10 cellular contexts compared by ENCODE assay signal in the genomic region with DNA sequence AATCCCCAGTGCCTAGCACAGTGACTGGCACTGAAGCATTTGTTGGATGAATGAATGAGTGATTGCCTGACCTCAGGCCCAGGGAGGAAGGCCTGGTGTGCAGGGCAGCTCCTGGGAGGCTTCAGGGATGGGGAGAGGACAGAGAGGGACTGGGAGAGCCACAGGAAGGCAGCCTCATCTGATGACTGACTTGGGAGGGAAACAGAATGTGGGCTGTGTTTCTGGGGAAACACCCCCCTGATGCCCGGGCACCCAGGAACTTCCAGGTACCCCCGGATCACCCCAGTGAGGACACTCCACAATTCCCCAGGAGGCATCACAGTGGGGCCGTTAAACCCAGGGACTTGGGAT.
A peak's percentile ranks its signal among the peaks of the same experiment; 100 is the strongest.
DNase-seq lines count a peak whose midpoint lies in the region; ATAC-seq, FAIRE-seq and TF ChIP-seq lines count a peak whose summit lies in the region.
"Had no signal": no experiment of that assay in that cellular context is flagged by ENCODE, and none has a peak within 500 bp of the region (broad histone marks: within the 10 kb centered on the region; RNA-seq: fewer than 3 reads in every experiment).

No MANE protein-coding gene starts in this region.

- no peak overlapping the region for H3K27ac Mint-ChIP-seq in H9
- H3K27ac Mint-ChIP-seq in activated T-helper 1 cell treated with anti-CD3 and anti-CD28 coated beads, Interleukin-12 subunit alpha, Interleukin-12 subunit beta, Interleukin-2, Interleukin-4 antibody, amounts not matched to agents 30 ng/mL and 10 ng/mL and 1 ng/mL, durations not matched to agents 14 hours and 24 hours and 36 hours: peak overlapping the region; percentile 98

- H2BK15ac ChIP-seq in H9 (ENCODE audit: low read depth, low read length): no peak overlapping the region

- H4K91ac ChIP-seq in H9 (ENCODE audit: insufficient read length, low read depth, low read length): no peak overlapping the region

- no peaks in the 10 kb centered on the region for H3K36me3 ChIP-seq in keratinocyte (ENCODE audit: control insufficient read depth in 2 of 2, extremely low read depth in 1 of 2, insufficient read depth in 2 of 2, low read length in 2 of 2)
- H3K36me3 ChIP-seq in small intestine (ENCODE audit: control insufficient read depth in 2 of 2, insufficient read depth in 2 of 2, low read length in 2 of 2): no peaks in the 10 kb centered on the region

- H3K27me3 ChIP-seq in H9 (ENCODE audit: insufficient read depth, low read length) (peaks cover 14% of the 10 kb centered on the region; the same call in 1 of the 2 replicates), keratinocyte (ENCODE audit: control insufficient read depth, extremely low read depth, insufficient read depth, low read length) (no peaks in the 10 kb centered on the region), small intestine (ENCODE audit: control insufficient read depth in 2 of 2, insufficient read depth in 2 of 2, low read length in 2 of 2) (no peaks in the 10 kb centered on the region)

- no peaks in the 10 kb centered on the region for H4K20me1 ChIP-seq in H9 (ENCODE audit: control insufficient read depth, insufficient read depth, insufficient read length)
- H4K20me1 ChIP-seq in keratinocyte (ENCODE audit: control insufficient read depth, extremely low read depth, insufficient read depth, low read length): no peaks in the 10 kb centered on the region

- H3T11ph ChIP-seq in H9 (ENCODE audit: low read length): no peak overlapping the region

- no peak overlapping the region for H4K5ac ChIP-seq in H9 (ENCODE audit: insufficient read length, low read depth, low read length)

- no peak for DNase-seq in H9
- no peak for DNase-seq in activated T-helper 1 cell treated with anti-CD3 and anti-CD28 coated beads, Interleukin-12 subunit alpha, Interleukin-12 subunit beta, Interleukin-2, Interleukin-4 antibody, amounts not matched to agents 30 ng/mL and 10 ng/mL and 1 ng/mL, durations not matched to agents 14 hours and 24 hours and 36 hours (ENCODE audit: low spot score)
- DNase-seq in keratinocyte (ENCODE audit: low read depth, low spot score): no peak
- DNase-seq in small intestine: no peak
- no peak for DNase-seq in NCI-H526 treated with DMSO at 0.1 percent for 48 hours (lab: John Stamatoyannopoulos, UW)
- DNase-seq in D341Med (ENCODE audit: low spot score): no peak
- DNase-seq: NCI-H2081 had no signal

- peaks cover 46 to 62% of the 10 kb centered on the region in 2 experiments for H3K4me1 Mint-ChIP-seq in H9
- peaks cover 60% of the 10 kb centered on the region for H3K4me1 Mint-ChIP-seq in activated T-helper 1 cell treated with anti-CD3 and anti-CD28 coated beads, Interleukin-12 subunit alpha, Interleukin-12 subunit beta, Interleukin-2, Interleukin-4 antibody, amounts not matched to agents 30 ng/mL and 10 ng/mL and 1 ng/mL, durations not matched to agents 14 hours and 24 hours and 36 hours (ENCODE audit: low read depth)

- H3K27me3 Mint-ChIP-seq in H9 (ENCODE audit: low read depth): peaks cover 84% of the 10 kb centered on the region
- peaks cover 5% of the 10 kb centered on the region for H3K27me3 Mint-ChIP-seq in activated T-helper 1 cell treated with anti-CD3 and anti-CD28 coated beads, Interleukin-12 subunit alpha, Interleukin-12 subunit beta, Interleukin-2, Interleukin-4 antibody, amounts not matched to agents 30 ng/mL and 10 ng/mL and 1 ng/mL, durations not matched to agents 14 hours and 24 hours and 36 hours (ENCODE audit: insufficient read depth)

- no peaks in the 10 kb centered on the region for H3K9me1 ChIP-seq in keratinocyte (ENCODE audit: control insufficient read depth, extremely low read depth, insufficient read depth, low read length)

- H3K79me2 ChIP-seq in H9 (ENCODE audit: insufficient read depth, low read length) (no peaks in the 10 kb centered on the region), keratinocyte (ENCODE audit: control insufficient read depth, insufficient read depth, low read length) (no peaks in the 10 kb centered on the region)

- intact Hi-C loops in activated T-helper 1 cell treated with anti-CD3 and anti-CD28 coated beads, Interleukin-12 subunit alpha, Interleukin-12 subunit beta, Interleukin-2, Interleukin-4 antibody, amounts not matched to agents 30 ng/mL and 10 ng/mL and 1 ng/mL, durations not matched to agents 14 hours and 24 hours and 36 hours (cut with micrococcal nuclease): loop anchor here (5.0 to 10.0 kb wide), 3 partner anchors 162 to 548 kb away; no protein-coding TSS in a partner anchor

- no peak overlapping the region for H3K4ac ChIP-seq in H9 (ENCODE audit: low read depth, low read length)

- no peak overlapping the region for H3K18ac ChIP-seq in H9 (ENCODE audit: insufficient read length, low read depth, low read length)

- no peak overlapping the region for H3K4me2 ChIP-seq in H9 (ENCODE audit: insufficient read depth, insufficient read length, low read length)
- no peak overlapping the region for H3K4me2 ChIP-seq in keratinocyte (ENCODE audit: control insufficient read depth, extremely low read depth, insufficient read depth, low read depth, low read length)

- ATAC-seq in HG03342 (IDR thresholded peaks at IDR 0.05; ENCODE audit: unreplicated experiment): no peak
- no peak for ATAC-seq in GM21515 (IDR thresholded peaks at IDR 0.05; ENCODE audit: unreplicated experiment)

- H3K4me3 Mint-ChIP-seq in H9: peak overlapping the region; percentile 40 to 75; a peak in 3 of 5 replicates
- H3K4me3 Mint-ChIP-seq in activated T-helper 1 cell treated with anti-CD3 and anti-CD28 coated beads, Interleukin-12 subunit alpha, Interleukin-12 subunit beta, Interleukin-2, Interleukin-4 antibody, amounts not matched to agents 30 ng/mL and 10 ng/mL and 1 ng/mL, durations not matched to agents 14 hours and 24 hours and 36 hours: peak overlapping the region; percentile 92

- H3K9ac ChIP-seq in H9 (ENCODE audit: extremely low read depth, insufficient read length, low read length): no peak overlapping the region
- H3K9ac ChIP-seq in keratinocyte (ENCODE audit: control insufficient read depth, extremely low read depth, insufficient read depth, low read length): peak overlapping the region; percentile 84

- dilution Hi-C loops in keratinocyte (cut with MboI; ENCODE audit: extremely low pct_ligation_motif_present, low sequenced_read_pairs): no loop called here

- no peak overlapping the region for H2BK12ac ChIP-seq in H9 (ENCODE audit: insufficient read length, low read depth, low read length)

- H2BK120ac ChIP-seq in H9 (ENCODE audit: low read depth, low read length, poor library complexity, severe bottlenecking): no peak overlapping the region

- H3K23ac ChIP-seq in H9 (ENCODE audit: insufficient read length, low read depth, low read length): no peak overlapping the region

- H3K14ac ChIP-seq in H9 (ENCODE audit: insufficient read depth, low read length): no peak overlapping the region

- H2BK20ac ChIP-seq in H9 (ENCODE audit: low read depth, low read length, poor library complexity, severe bottlenecking): no peak overlapping the region

- H3K36me3 Mint-ChIP-seq in H9 (ENCODE audit: insufficient read depth in 1 of 3, low read depth in 3 of 3): no peaks in the 10 kb centered on the region; a peak in 2 of 7 replicates
- peaks cover 24% of the 10 kb centered on the region for H3K36me3 Mint-ChIP-seq in activated T-helper 1 cell treated with anti-CD3 and anti-CD28 coated beads, Interleukin-12 subunit alpha, Interleukin-12 subunit beta, Interleukin-2, Interleukin-4 antibody, amounts not matched to agents 30 ng/mL and 10 ng/mL and 1 ng/mL, durations not matched to agents 14 hours and 24 hours and 36 hours (ENCODE audit: low read depth)

- H4K8ac ChIP-seq in H9 (replicated peaks; ENCODE audit: insufficient read length, low read depth, low read length): no peak overlapping the region

- no peak overlapping the region for H2AK5ac ChIP-seq in H9 (ENCODE audit: insufficient read length, low read length)

- H3K9me3 ChIP-seq in H9 (ENCODE audit: control insufficient read depth, low read depth, low read length) (no peaks in the 10 kb centered on the region), keratinocyte (ENCODE audit: control insufficient read depth, low read depth, low read length) (no peaks in the 10 kb centered on the region), small intestine (ENCODE audit: control insufficient read depth, low read depth) (no peaks in the 10 kb centered on the region)

- H3K4me1 ChIP-seq in H9 (ENCODE audit: insufficient read depth, low read length) (no peaks in the 10 kb centered on the region; the same call in 1 of the 2 replicates), keratinocyte (ENCODE audit: control insufficient read depth, extremely low read depth, insufficient read depth, low read length) (peaks cover 61% of the 10 kb centered on the region), small intestine (ENCODE audit: control insufficient read depth in 2 of 2, insufficient read depth in 1 of 2, low read depth in 1 of 2, low read length in 1 of 2) (peaks cover 2 to 6% of the 10 kb centered on the region in 2 donors)

- no peak overlapping the region for H3K4me3 ChIP-seq in keratinocyte (ENCODE audit: control insufficient read depth in 2 of 3, extremely low read depth in 1 of 3, insufficient read depth in 2 of 3, low read depth in 1 of 3, low read length in 3 of 3)
- no peak overlapping the region for H3K4me3 ChIP-seq in small intestine (ENCODE audit: low read depth in 1 of 2, low read length in 2 of 2)

- H2AFZ ChIP-seq in H9 (ENCODE audit: low read length) (no peak overlapping the region), keratinocyte (ENCODE audit: control insufficient read depth, low read length) (peak overlapping the region; percentile 67)

- FAIRE-seq in keratinocyte (lab: Jason Lieb, UNC) (no peak), small intestine (lab: Jason Lieb, UNC) (no peak)
- FAIRE-seq: frontal cortex had no signal

- TF ChIP-seq CTCF in H9 (conservative IDR thresholded peaks at IDR 0.05) (no peak), keratinocyte (optimal IDR thresholded peaks at IDR 0.05 in 1 of 3, IDR thresholded peaks at IDR 0.05 in 1 of 3, conservative IDR thresholded peaks at IDR 0.05 in 1 of 3; ENCODE audit: extremely low read depth in 1 of 3, insufficient read depth in 2 of 3, low read length in 3 of 3) (no peak)

- H3K27ac ChIP-seq in H9 (ENCODE audit: insufficient read length, low read depth, low read length) (no peak overlapping the region), keratinocyte (ENCODE audit: control insufficient read depth, insufficient read depth, low read length) (peak overlapping the region; percentile 90), small intestine (ENCODE audit: low read depth in 1 of 2, low read length in 1 of 2) (peak overlapping the region; percentile 76 to 98)

- no peaks in the 10 kb centered on the region for H3K79me1 ChIP-seq in H9 (ENCODE audit: insufficient read depth, low read depth, low read length, poor library complexity, severe bottlenecking)

- H3K23me2 ChIP-seq in H9 (ENCODE audit: insufficient read length, low read depth, low read length, poor library complexity, severe bottlenecking): peaks cover 17% of the 10 kb centered on the region

- WGBS in H9 (ENCODE audit: extremely low coverage, insufficient read length, low lambda C conversion rate): no CpG with 5 or more reads among the region's 3 CpGs
- 72 to 84% (median 78%) methylated on average over 3 of the region's 3 CpGs for WGBS in small intestine, 3 donors

- no peaks in the 10 kb centered on the region; a peak in 1 of 5 replicates for H3K9me3 Mint-ChIP-seq in H9
- H3K9me3 Mint-ChIP-seq in activated T-helper 1 cell treated with anti-CD3 and anti-CD28 coated beads, Interleukin-12 subunit alpha, Interleukin-12 subunit beta, Interleukin-2, Interleukin-4 antibody, amounts not matched to agents 30 ng/mL and 10 ng/mL and 1 ng/mL, durations not matched to agents 14 hours and 24 hours and 36 hours: no peaks in the 10 kb centered on the region

- no peak overlapping the region for H2BK5ac ChIP-seq in H9 (ENCODE audit: insufficient read length, low read length)

- H3K56ac ChIP-seq in H9 (ENCODE audit: insufficient read length, low read depth, low read length): no peak overlapping the region
